ENCODE assay signal across 18 cellular contexts in genomic region chr4:71441186-71442169, GRCh38.
A peak's percentile ranks its signal among the peaks of the same experiment; 100 is the strongest.
DNase-seq lines count a peak whose midpoint lies in the region; TF ChIP-seq lines count a peak whose summit lies in the region.
"Had no signal": no experiment of that assay in that cellular context is flagged by ENCODE, and none has a peak within 500 bp of the region (broad histone marks: within the 10 kb centered on the region; RNA-seq: fewer than 3 reads in every experiment).

No MANE protein-coding gene starts in this region.

- DNase-seq in G401 (ENCODE audit: low spot score): peak; percentile 54
- DNase-seq in OCI-M1 (lab: John Stamatoyannopoulos, UW): peak; percentile 66
- peak; percentile 64 for DNase-seq in epithelial cell of esophagus (ENCODE audit: low read depth)
- peak; percentile 58 for DNase-seq in non-pigmented ciliary epithelial cell (ENCODE audit: low read depth)
- DNase-seq in Kasumi-1 (lab: John Stamatoyannopoulos, UW): no peak
- no peak for DNase-seq in NCI-H345 treated with DMSO at 0.1 percent for 48 hours (lab: John Stamatoyannopoulos, UW; ENCODE audit: unreplicated experiment)
- no peak for DNase-seq in DMS114 treated with DMSO at 0.1 percent for 48 hours (lab: John Stamatoyannopoulos, UW; ENCODE audit: unreplicated experiment)
- DNase-seq: activated CD4-positive, alpha-beta T cell treated with anti-CD3 and anti-CD28 coated beads, Interleukin-2, amount 50 U/mL, for 48 hours; activated naive CD8-positive, alpha-beta T cell treated with anti-CD3 and anti-CD28 coated beads, Interleukin-2, amount 50 U/mL, for 24 hours; heart right ventricle; lower lobe of right lung; NCI-H1436 treated with DMSO at 0.1 percent for 48 hours; NCI-H446; nephron progenitor cell; SK-N-SH; stimulated activated naive CD4-positive, alpha-beta T cell treated with Interleukin-2 at 50 U/mL for 16 hours; upper lobe of left lung had no signal

- in situ Hi-C loops in G401 (cut with HindIII; ENCODE audit: low sequenced_read_pairs): no loop called here

- no peak overlapping the region for H3K4me3 ChIP-seq in epithelial cell of esophagus (ENCODE audit: low read length)
- H3K4me3 ChIP-seq: coronary artery, heart right ventricle, lower lobe of right lung, upper lobe of left lung had no signal

- TF ChIP-seq CTCF in epithelial cell of esophagus (IDR thresholded peaks at IDR 0.05; ENCODE audit: insufficient read depth, low read depth, low read length, missing control alignments): no peak

Comparison
In these comparisons a context has a peak if more than half of its experiments do, and no peak if none do; other contexts are left out.
1. DNase-seq: peak in G401 (single experiment), OCI-M1 (single experiment), epithelial cell of esophagus (single experiment) and non-pigmented ciliary epithelial cell (single experiment); none in Kasumi-1 (0 of 2), NCI-H345 treated with DMSO at 0.1 percent for 48 hours (single experiment) and DMS114 treated with DMSO at 0.1 percent for 48 hours (single experiment).